Comparison of ENCODE assay signal across 1 cellular context in the genomic region with DNA sequence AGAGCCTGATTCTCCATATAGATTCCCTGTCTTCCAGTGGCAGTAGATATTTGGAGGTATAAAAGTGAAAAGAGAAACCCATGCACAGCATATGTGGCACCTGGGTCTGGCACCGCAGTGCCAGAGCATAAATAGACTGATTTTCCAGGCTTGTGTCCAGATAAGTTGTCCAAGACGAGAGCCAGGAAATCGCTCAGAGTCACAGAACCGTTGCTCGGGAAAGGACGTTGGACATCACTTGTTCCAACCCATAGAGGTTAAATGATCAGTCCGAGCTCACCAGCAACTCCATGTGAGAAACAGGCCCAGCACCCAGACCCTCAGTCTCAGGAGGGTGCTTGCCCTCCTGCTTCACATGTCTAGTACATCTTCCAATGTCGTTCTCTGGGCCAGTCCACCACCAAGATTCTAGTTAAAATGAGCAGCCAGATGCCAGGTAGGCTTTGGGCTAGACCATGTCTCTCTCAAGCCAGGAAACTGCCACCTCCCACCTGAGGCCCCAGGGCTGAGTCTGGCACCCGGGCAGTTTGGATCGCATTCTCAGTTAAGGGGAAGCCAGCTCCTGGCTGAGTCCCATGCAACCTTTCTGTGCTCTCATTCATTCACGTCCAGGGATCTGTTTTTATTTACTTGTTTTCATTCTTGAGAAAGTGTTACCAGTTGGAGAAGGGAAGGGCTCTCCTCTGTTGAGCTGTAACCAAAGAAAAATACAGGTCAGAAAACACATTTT.
TF ChIP-seq lines count a peak whose summit lies in the region.

No MANE protein-coding gene starts in this region.

TF ChIP-seq in HEK293T, 16 proteins besides CTCF, POLR2A, EP300 and RAD21 (continued from another document):
- no peak for TF ChIP-seq L3MBTL2 (conservative IDR thresholded peaks at IDR 0.05)
- TF ChIP-seq FOXK2 (IDR thresholded peaks at IDR 0.05) = no peak
- no peak for TF ChIP-seq BHLHE40 (IDR thresholded peaks at IDR 0.05; ENCODE audit: borderline replicate concordance)
- no peak for TF ChIP-seq LEF1 (IDR thresholded peaks at IDR 0.05; ENCODE audit: borderline replicate concordance)
- no peak for TF ChIP-seq SUZ12 (IDR thresholded peaks at IDR 0.05)
TF ChIP-seq in HEK293T: peak in this region for 0.
